ENCODE assay signal across 1 cellular context in the genomic region with DNA sequence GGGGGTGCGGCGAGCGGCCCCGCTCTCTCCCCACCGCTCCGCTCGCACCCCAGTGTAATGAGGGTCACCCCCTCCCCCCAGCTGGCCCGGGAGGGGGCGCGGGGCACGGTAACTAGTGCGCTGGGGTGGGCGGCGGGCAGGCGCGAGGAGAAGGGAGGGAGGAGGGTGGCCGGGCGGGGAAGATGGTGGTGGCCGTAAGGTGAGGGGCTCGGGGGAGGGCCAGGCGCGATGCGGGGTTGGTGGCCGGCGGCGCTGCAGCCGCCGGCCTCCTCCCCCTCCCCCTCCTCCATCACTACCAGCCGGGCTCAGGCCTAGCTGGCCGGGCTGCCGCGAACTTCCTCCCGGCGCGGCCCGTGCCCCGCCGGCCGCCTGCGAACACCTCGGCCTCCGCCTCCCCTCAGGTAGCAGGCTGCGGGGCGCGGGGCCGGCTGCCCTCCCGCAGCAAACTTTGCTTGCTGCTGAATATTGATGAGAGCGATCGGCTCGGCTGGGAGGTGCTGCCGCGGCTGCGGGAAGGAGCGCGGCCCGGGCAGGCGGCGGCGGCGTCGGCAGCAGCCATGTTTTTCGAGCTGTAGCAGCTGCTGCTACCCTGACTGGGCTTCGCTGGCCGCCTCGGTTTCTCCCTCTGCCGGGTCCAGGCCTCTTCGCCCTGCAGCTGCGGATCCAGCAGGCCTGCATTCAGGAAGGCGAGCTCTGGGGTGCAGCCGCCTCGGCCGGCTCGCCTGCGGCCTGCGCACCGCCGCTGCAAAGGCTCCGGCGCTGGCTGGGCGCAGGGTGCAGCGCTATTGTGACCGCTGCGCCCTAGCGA.
TF ChIP-seq lines count a peak whose summit lies in the region.

No MANE protein-coding gene starts in this region.

TF ChIP-seq in WTC11, 78 proteins besides CTCF, POLR2A, EP300 and RAD21 (continued from another document and continues in another):
- TF ChIP-seq, protein P1, sequence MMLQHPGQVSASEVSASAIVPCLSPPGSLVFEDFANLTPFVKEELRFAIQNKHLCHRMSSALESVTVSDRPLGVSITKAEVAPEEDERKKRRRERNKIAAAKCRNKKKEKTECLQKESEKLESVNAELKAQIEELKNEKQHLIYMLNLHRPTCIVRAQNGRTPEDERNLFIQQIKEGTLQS (CRISPR knock-in tag; conservative IDR thresholded peaks at IDR 0.05): 0 out of 2 replicates have a peak, but pooled peaks have one; percentile 48
- TF ChIP-seq TEAD4 (CRISPR knock-in tag; IDR thresholded peaks at IDR 0.05) (no peak), TCF7 (CRISPR knock-in tag; IDR thresholded peaks at IDR 0.05; ENCODE audit: low read depth) (no peak; the same call in 1 of the 2 replicates), ZNF138 (CRISPR knock-in tag; conservative IDR thresholded peaks at IDR 0.05) (no peak), FOXK1 (CRISPR knock-in tag; IDR thresholded peaks at IDR 0.05) (peak; percentile 54; the same call in 1 of the 2 replicates), ZBTB21 (CRISPR knock-in tag; IDR thresholded peaks at IDR 0.05; ENCODE audit: borderline replicate concordance) (0 out of 2 replicates have a peak, but pooled peaks have one; percentile 11), ZNF263 (CRISPR knock-in tag; IDR thresholded peaks at IDR 0.05; ENCODE audit: low read depth) (no peak), ZNF232 (CRISPR knock-in tag; IDR thresholded peaks at IDR 0.05) (no peak), TEAD1 (CRISPR knock-in tag; IDR thresholded peaks at IDR 0.05) (0 out of 2 replicates have a peak, but pooled peaks have one; percentile 37), GRHL2 (CRISPR knock-in tag; IDR thresholded peaks at IDR 0.05; ENCODE audit: insufficient replicate concordance, severe bottlenecking) (no peak), SOX15 (CRISPR knock-in tag; IDR thresholded peaks at IDR 0.05) (no peak), NR1H2 (CRISPR knock-in tag; IDR thresholded peaks at IDR 0.05) (no peak), PRRX2 (CRISPR knock-in tag; IDR thresholded peaks at IDR 0.05) (peak; percentile 67; the same call in 1 of the 2 replicates), FOXP1 (CRISPR knock-in tag; IDR thresholded peaks at IDR 0.05; ENCODE audit: borderline replicate concordance) (peak; percentile 78), JUN (CRISPR knock-in tag; IDR thresholded peaks at IDR 0.05) (peak; percentile 87; the same call in 1 of the 2 replicates), NFE2L1 (CRISPR knock-in tag; IDR thresholded peaks at IDR 0.05) (no peak), GABPB1 (CRISPR knock-in tag; IDR thresholded peaks at IDR 0.05) (no peak)
- TF ChIP-seq, protein P2, sequence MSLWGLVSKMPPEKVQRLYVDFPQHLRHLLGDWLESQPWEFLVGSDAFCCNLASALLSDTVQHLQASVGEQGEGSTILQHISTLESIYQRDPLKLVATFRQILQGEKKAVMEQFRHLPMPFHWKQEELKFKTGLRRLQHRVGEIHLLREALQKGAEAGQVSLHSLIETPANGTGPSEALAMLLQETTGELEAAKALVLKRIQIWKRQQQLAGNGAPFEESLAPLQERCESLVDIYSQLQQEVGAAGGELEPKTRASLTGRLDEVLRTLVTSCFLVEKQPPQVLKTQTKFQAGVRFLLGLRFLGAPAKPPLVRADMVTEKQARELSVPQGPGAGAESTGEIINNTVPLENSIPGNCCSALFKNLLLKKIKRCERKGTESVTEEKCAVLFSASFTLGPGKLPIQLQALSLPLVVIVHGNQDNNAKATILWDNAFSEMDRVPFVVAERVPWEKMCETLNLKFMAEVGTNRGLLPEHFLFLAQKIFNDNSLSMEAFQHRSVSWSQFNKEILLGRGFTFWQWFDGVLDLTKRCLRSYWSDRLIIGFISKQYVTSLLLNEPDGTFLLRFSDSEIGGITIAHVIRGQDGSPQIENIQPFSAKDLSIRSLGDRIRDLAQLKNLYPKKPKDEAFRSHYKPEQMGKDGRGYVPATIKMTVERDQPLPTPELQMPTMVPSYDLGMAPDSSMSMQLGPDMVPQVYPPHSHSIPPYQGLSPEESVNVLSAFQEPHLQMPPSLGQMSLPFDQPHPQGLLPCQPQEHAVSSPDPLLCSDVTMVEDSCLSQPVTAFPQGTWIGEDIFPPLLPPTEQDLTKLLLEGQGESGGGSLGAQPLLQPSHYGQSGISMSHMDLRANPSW (CRISPR knock-in tag; conservative IDR thresholded peaks at IDR 0.05; ENCODE audit: low read depth): no peak
- TF ChIP-seq, protein P3, sequence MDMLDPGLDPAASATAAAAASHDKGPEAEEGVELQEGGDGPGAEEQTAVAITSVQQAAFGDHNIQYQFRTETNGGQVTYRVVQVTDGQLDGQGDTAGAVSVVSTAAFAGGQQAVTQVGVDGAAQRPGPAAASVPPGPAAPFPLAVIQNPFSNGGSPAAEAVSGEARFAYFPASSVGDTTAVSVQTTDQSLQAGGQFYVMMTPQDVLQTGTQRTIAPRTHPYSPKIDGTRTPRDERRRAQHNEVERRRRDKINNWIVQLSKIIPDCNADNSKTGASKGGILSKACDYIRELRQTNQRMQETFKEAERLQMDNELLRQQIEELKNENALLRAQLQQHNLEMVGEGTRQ (CRISPR knock-in tag; IDR thresholded peaks at IDR 0.05): no peak
- TF ChIP-seq, protein P4, sequence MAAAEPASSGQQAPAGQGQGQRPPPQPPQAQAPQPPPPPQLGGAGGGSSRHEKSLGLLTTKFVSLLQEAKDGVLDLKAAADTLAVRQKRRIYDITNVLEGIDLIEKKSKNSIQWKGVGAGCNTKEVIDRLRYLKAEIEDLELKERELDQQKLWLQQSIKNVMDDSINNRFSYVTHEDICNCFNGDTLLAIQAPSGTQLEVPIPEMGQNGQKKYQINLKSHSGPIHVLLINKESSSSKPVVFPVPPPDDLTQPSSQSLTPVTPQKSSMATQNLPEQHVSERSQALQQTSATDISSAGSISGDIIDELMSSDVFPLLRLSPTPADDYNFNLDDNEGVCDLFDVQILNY (CRISPR knock-in tag; IDR thresholded peaks at IDR 0.05): no peak
- TF ChIP-seq, protein P5, sequence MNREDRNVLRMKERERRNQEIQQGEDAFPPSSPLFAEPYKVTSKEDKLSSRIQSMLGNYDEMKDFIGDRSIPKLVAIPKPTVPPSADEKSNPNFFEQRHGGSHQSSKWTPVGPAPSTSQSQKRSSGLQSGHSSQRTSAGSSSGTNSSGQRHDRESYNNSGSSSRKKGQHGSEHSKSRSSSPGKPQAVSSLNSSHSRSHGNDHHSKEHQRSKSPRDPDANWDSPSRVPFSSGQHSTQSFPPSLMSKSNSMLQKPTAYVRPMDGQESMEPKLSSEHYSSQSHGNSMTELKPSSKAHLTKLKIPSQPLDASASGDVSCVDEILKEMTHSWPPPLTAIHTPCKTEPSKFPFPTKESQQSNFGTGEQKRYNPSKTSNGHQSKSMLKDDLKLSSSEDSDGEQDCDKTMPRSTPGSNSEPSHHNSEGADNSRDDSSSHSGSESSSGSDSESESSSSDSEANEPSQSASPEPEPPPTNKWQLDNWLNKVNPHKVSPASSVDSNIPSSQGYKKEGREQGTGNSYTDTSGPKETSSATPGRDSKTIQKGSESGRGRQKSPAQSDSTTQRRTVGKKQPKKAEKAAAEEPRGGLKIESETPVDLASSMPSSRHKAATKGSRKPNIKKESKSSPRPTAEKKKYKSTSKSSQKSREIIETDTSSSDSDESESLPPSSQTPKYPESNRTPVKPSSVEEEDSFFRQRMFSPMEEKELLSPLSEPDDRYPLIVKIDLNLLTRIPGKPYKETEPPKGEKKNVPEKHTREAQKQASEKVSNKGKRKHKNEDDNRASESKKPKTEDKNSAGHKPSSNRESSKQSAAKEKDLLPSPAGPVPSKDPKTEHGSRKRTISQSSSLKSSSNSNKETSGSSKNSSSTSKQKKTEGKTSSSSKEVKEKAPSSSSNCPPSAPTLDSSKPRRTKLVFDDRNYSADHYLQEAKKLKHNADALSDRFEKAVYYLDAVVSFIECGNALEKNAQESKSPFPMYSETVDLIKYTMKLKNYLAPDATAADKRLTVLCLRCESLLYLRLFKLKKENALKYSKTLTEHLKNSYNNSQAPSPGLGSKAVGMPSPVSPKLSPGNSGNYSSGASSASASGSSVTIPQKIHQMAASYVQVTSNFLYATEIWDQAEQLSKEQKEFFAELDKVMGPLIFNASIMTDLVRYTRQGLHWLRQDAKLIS (CRISPR knock-in tag; IDR thresholded peaks at IDR 0.05; ENCODE audit: borderline replicate concordance): no peak
- TF ChIP-seq, protein P6, sequence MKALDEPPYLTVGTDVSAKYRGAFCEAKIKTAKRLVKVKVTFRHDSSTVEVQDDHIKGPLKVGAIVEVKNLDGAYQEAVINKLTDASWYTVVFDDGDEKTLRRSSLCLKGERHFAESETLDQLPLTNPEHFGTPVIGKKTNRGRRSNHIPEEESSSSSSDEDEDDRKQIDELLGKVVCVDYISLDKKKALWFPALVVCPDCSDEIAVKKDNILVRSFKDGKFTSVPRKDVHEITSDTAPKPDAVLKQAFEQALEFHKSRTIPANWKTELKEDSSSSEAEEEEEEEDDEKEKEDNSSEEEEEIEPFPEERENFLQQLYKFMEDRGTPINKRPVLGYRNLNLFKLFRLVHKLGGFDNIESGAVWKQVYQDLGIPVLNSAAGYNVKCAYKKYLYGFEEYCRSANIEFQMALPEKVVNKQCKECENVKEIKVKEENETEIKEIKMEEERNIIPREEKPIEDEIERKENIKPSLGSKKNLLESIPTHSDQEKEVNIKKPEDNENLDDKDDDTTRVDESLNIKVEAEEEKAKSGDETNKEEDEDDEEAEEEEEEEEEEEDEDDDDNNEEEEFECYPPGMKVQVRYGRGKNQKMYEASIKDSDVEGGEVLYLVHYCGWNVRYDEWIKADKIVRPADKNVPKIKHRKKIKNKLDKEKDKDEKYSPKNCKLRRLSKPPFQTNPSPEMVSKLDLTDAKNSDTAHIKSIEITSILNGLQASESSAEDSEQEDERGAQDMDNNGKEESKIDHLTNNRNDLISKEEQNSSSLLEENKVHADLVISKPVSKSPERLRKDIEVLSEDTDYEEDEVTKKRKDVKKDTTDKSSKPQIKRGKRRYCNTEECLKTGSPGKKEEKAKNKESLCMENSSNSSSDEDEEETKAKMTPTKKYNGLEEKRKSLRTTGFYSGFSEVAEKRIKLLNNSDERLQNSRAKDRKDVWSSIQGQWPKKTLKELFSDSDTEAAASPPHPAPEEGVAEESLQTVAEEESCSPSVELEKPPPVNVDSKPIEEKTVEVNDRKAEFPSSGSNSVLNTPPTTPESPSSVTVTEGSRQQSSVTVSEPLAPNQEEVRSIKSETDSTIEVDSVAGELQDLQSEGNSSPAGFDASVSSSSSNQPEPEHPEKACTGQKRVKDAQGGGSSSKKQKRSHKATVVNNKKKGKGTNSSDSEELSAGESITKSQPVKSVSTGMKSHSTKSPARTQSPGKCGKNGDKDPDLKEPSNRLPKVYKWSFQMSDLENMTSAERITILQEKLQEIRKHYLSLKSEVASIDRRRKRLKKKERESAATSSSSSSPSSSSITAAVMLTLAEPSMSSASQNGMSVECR (CRISPR knock-in tag; IDR thresholded peaks at IDR 0.05; ENCODE audit: borderline replicate concordance): no peak; the same call in none of the 2 replicates
- TF ChIP-seq, protein P7, sequence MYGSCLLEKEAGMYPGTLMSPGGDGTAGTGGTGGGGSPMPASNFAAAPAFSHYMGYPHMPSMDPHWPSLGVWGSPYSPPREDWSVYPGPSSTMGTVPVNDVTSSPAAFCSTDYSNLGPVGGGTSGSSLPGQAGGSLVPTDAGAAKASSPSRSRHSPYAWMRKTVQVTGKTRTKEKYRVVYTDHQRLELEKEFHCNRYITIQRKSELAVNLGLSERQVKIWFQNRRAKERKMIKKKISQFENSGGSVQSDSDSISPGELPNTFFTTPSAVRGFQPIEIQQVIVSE (CRISPR knock-in tag; IDR thresholded peaks at IDR 0.05; ENCODE audit: borderline replicate concordance): no peak
- TF ChIP-seq, protein P8, sequence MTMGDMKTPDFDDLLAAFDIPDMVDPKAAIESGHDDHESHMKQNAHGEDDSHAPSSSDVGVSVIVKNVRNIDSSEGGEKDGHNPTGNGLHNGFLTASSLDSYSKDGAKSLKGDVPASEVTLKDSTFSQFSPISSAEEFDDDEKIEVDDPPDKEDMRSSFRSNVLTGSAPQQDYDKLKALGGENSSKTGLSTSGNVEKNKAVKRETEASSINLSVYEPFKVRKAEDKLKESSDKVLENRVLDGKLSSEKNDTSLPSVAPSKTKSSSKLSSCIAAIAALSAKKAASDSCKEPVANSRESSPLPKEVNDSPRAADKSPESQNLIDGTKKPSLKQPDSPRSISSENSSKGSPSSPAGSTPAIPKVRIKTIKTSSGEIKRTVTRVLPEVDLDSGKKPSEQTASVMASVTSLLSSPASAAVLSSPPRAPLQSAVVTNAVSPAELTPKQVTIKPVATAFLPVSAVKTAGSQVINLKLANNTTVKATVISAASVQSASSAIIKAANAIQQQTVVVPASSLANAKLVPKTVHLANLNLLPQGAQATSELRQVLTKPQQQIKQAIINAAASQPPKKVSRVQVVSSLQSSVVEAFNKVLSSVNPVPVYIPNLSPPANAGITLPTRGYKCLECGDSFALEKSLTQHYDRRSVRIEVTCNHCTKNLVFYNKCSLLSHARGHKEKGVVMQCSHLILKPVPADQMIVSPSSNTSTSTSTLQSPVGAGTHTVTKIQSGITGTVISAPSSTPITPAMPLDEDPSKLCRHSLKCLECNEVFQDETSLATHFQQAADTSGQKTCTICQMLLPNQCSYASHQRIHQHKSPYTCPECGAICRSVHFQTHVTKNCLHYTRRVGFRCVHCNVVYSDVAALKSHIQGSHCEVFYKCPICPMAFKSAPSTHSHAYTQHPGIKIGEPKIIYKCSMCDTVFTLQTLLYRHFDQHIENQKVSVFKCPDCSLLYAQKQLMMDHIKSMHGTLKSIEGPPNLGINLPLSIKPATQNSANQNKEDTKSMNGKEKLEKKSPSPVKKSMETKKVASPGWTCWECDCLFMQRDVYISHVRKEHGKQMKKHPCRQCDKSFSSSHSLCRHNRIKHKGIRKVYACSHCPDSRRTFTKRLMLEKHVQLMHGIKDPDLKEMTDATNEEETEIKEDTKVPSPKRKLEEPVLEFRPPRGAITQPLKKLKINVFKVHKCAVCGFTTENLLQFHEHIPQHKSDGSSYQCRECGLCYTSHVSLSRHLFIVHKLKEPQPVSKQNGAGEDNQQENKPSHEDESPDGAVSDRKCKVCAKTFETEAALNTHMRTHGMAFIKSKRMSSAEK (CRISPR knock-in tag; IDR thresholded peaks at IDR 0.05; ENCODE audit: borderline replicate concordance): no peak
- TF ChIP-seq, protein P9, sequence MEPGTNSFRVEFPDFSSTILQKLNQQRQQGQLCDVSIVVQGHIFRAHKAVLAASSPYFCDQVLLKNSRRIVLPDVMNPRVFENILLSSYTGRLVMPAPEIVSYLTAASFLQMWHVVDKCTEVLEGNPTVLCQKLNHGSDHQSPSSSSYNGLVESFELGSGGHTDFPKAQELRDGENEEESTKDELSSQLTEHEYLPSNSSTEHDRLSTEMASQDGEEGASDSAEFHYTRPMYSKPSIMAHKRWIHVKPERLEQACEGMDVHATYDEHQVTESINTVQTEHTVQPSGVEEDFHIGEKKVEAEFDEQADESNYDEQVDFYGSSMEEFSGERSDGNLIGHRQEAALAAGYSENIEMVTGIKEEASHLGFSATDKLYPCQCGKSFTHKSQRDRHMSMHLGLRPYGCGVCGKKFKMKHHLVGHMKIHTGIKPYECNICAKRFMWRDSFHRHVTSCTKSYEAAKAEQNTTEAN (CRISPR knock-in tag; IDR thresholded peaks at IDR 0.05): no peak
- TF ChIP-seq, protein P10, sequence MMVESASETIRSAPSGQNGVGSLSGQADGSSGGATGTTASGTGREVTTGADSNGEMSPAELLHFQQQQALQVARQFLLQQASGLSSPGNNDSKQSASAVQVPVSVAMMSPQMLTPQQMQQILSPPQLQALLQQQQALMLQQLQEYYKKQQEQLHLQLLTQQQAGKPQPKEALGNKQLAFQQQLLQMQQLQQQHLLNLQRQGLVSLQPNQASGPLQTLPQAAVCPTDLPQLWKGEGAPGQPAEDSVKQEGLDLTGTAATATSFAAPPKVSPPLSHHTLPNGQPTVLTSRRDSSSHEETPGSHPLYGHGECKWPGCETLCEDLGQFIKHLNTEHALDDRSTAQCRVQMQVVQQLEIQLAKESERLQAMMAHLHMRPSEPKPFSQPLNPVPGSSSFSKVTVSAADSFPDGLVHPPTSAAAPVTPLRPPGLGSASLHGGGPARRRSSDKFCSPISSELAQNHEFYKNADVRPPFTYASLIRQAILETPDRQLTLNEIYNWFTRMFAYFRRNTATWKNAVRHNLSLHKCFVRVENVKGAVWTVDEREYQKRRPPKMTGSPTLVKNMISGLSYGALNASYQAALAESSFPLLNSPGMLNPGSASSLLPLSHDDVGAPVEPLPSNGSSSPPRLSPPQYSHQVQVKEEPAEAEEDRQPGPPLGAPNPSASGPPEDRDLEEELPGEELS (CRISPR knock-in tag; IDR thresholded peaks at IDR 0.05): no peak
